Comparison of ENCODE assay signal across 1 cellular context in the genomic region with DNA sequence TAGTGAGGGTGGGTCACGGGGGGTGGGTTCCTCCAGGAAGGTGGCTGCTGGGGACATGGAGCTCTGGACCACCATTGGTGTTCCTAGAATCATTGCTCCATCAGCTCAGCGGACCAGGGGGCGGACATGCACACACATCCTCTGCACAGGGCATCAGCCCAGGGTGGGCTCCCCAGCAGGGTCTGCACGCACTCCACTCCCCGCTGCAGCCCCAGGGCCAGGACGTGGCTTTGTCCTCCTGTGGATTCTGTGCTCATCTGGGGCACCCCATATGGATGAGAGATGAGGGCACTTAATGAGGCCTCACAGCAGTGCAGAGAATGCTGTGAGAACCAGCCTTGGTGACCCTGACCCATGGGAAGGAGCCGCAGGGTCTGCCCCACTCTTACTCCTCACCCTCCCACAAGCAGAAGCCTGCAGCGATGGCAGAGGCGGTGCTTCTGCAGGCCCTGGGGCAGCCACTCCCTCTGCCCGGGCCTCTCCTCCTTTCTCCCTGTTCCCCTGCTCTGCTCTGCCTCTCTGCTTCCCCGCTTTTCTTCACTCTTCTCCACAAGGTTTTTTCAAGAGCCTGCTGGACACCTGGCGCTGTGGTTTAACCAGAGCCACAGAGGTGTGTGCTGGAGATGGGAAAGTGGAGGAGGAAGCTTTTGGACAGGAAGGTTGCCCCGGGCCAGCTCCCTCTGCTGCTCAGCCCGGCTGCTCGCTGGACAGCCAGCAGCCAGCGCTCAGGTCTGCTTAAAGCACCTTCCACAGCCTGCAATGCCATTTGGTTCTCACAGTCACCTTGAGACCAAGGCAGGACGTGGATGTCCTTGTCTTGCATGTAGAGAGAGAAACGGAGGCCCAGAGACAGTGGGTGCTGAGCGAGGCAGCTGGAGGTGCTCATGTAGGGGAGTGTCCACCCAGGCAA.
TF ChIP-seq lines count a peak whose summit lies in the region.

No MANE protein-coding gene starts in this region.

TF ChIP-seq in WTC11, 78 proteins besides CTCF, POLR2A, EP300 and RAD21 (continued from another document):
- TF ChIP-seq, protein P1, sequence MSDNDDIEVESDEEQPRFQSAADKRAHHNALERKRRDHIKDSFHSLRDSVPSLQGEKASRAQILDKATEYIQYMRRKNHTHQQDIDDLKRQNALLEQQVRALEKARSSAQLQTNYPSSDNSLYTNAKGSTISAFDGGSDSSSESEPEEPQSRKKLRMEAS (CRISPR knock-in tag; IDR thresholded peaks at IDR 0.05), result no peak
- TF ChIP-seq MXD4 (CRISPR knock-in tag; IDR thresholded peaks at IDR 0.05; ENCODE audit: borderline replicate concordance), result no peak
- TF ChIP-seq ZBTB21 (CRISPR knock-in tag; IDR thresholded peaks at IDR 0.05; ENCODE audit: borderline replicate concordance), result no peak
- TF ChIP-seq ZNF671 (CRISPR knock-in tag; IDR thresholded peaks at IDR 0.05), result no peak
- TF ChIP-seq TP53 (CRISPR knock-in tag; IDR thresholded peaks at IDR 0.05), result no peak
- TF ChIP-seq, protein P2, sequence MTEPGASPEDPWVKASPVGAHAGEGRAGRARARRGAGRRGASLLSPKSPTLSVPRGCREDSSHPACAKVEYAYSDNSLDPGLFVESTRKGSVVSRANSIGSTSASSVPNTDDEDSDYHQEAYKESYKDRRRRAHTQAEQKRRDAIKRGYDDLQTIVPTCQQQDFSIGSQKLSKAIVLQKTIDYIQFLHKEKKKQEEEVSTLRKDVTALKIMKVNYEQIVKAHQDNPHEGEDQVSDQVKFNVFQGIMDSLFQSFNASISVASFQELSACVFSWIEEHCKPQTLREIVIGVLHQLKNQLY (CRISPR knock-in tag; IDR thresholded peaks at IDR 0.05), result no peak
